7 cellular contexts compared by ENCODE assay signal in the genomic region with DNA sequence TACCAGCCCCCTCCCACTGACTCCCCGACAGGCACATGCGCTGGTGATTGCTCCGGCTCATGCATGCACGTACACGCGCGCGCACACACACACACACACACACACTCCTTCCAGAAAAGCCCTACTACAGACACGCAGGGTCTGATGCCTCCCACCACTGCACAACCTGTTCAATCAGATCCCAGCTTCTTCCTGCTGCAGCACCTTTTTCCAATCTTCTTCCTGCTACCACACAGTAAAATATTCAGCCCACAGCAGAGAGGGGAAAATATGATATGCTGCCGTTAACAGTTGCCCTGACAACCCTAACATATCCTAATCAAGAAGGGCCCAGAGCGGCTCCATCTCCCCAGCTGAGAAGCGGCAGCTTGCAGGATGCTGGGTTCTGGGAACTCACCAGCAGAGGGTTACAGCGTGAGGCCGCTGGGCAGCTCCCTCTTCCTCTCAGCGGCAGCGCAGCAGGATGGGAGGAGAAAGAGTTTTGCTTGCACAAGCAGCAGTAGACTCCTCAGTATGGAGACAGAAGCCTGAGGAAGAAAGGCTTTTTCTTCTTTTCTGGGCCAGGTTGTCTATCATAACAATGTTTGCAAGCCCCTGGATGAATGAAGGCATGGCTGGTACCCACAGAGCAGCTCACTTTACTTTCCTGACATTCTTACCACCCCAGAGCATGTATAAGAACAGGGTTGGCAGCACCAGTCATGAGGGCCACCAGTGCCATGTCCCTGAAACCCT. TPM values are rescaled to one million over a fixed set of nuclear protein-coding genes. Genes with fewer than 3 reads are reported as not detected.
DNase-seq lines count a peak whose midpoint lies in the region; ATAC-seq, FAIRE-seq and TF ChIP-seq lines count a peak whose summit lies in the region.

No MANE protein-coding gene starts in this region.

- peak overlapping the region; percentile 60 for H3K4me2 ChIP-seq in neural progenitor cell

- no peaks in the 10 kb centered on the region for H3K9me3 ChIP-seq in neural progenitor cell (ENCODE audit: low read depth)
- H3K9me3 ChIP-seq in small intestine (ENCODE audit: control insufficient read depth, low read depth): no peaks in the 10 kb centered on the region

- no peaks in the 10 kb centered on the region for H3K9me3 Mint-ChIP-seq in activated T-cell treated with anti-CD3 and anti-CD28 coated beads, Interleukin-2, amount 50 U/mL, for 72 hours
- H3K9me3 Mint-ChIP-seq in neural progenitor cell: no peaks in the 10 kb centered on the region

- H3K36me3 ChIP-seq in neural progenitor cell (no peaks in the 10 kb centered on the region), small intestine (ENCODE audit: control insufficient read depth in 2 of 2, insufficient read depth in 2 of 2, low read length in 2 of 2) (peaks cover 0 to 1% of the 10 kb centered on the region in 2 donors)

- H3K4me1 ChIP-seq in neural progenitor cell (peaks cover 43% of the 10 kb centered on the region), small intestine (ENCODE audit: control insufficient read depth in 2 of 2, insufficient read depth in 1 of 2, low read depth in 1 of 2, low read length in 1 of 2) (peaks cover 0 to 2% of the 10 kb centered on the region in 2 donors)

- peak; percentile 63 for DNase-seq in GDM1 (lab: John Stamatoyannopoulos, UW)
- DNase-seq in NCI-H146 treated with DMSO at 0.1 percent for 48 hours (lab: John Stamatoyannopoulos, UW; ENCODE audit: unreplicated experiment): peak; percentile 80
- peak; percentile 40 to 49 for DNase-seq in activated T-cell treated with anti-CD3 and anti-CD28 coated beads, Interleukin-2, amount 50 U/mL, for 72 hours
- DNase-seq in fibroblast of villous mesenchyme (ENCODE audit: low read depth): peak; percentile 54
- peak; percentile 77 for DNase-seq in neural progenitor cell (ENCODE audit: low spot score)
- no peak for DNase-seq in small intestine

- H3K36me3 Mint-ChIP-seq in activated T-cell treated with anti-CD3 and anti-CD28 coated beads, Interleukin-2, amount 50 U/mL, for 72 hours (ENCODE audit: insufficient read depth in 2 of 2): no peaks in the 10 kb centered on the region
- H3K36me3 Mint-ChIP-seq in neural progenitor cell: no peaks in the 10 kb centered on the region

- H3K27me3 ChIP-seq in neural progenitor cell (no peaks in the 10 kb centered on the region), small intestine (ENCODE audit: control insufficient read depth in 2 of 2, insufficient read depth in 2 of 2, low read length in 2 of 2) (no peaks in the 10 kb centered on the region)

- peaks cover 21% of the 10 kb centered on the region for H3K4me1 Mint-ChIP-seq in activated T-cell treated with anti-CD3 and anti-CD28 coated beads, Interleukin-2, amount 50 U/mL, for 72 hours (ENCODE audit: low read depth)
- peaks cover 45% of the 10 kb centered on the region for H3K4me1 Mint-ChIP-seq in neural progenitor cell

- peak; percentile 87 to 91 for ATAC-seq in activated T-cell treated with anti-CD3 and anti-CD28 coated beads, Interleukin-2, amount 50 U/mL, for 72 hours (replicated peaks in 1 of 2)
- no peak for ATAC-seq in GM21723 (IDR thresholded peaks at IDR 0.05; ENCODE audit: unreplicated experiment)

- peak overlapping the region; percentile 72 to 74 for H3K4me3 Mint-ChIP-seq in activated T-cell treated with anti-CD3 and anti-CD28 coated beads, Interleukin-2, amount 50 U/mL, for 72 hours
- H3K4me3 Mint-ChIP-seq in neural progenitor cell: peak overlapping the region; percentile 65

- TF ChIP-seq CTCF in fibroblast of villous mesenchyme (IDR thresholded peaks at IDR 0.05; ENCODE audit: insufficient read depth, low read depth, low read length) (peak; percentile 51), neural progenitor cell (IDR thresholded peaks at IDR 0.05) (peak; percentile 42)

- H3K27ac ChIP-seq in neural progenitor cell (no peak overlapping the region), small intestine (ENCODE audit: low read depth in 1 of 2, low read length in 1 of 2) (no peak overlapping the region)

- no peak for FAIRE-seq in small intestine (lab: Jason Lieb, UNC)

- peaks cover 18% of the 10 kb centered on the region for H3F3A ChIP-seq in neural progenitor cell (ENCODE audit: low read depth)

- no peaks in the 10 kb centered on the region for H4K20me1 ChIP-seq in neural progenitor cell (ENCODE audit: low read depth)

- no peak overlapping the region for H3K9ac ChIP-seq in neural progenitor cell

- H3K27me3 Mint-ChIP-seq in activated T-cell treated with anti-CD3 and anti-CD28 coated beads, Interleukin-2, amount 50 U/mL, for 72 hours (ENCODE audit: low read depth): peaks cover 22% of the 10 kb centered on the region
- peaks cover 1% of the 10 kb centered on the region for H3K27me3 Mint-ChIP-seq in neural progenitor cell (ENCODE audit: insufficient read depth, low read depth)

- no peak overlapping the region for H3K4me3 ChIP-seq in fibroblast of villous mesenchyme (ENCODE audit: low read depth, low read length)
- H3K4me3 ChIP-seq in neural progenitor cell: peak overlapping the region; percentile 14
- H3K4me3 ChIP-seq in small intestine (ENCODE audit: low read depth in 1 of 2, low read length in 2 of 2): no peak overlapping the region

- H3K27ac Mint-ChIP-seq in activated T-cell treated with anti-CD3 and anti-CD28 coated beads, Interleukin-2, amount 50 U/mL, for 72 hours: no peak overlapping the region
- peak overlapping the region; percentile 74 for H3K27ac Mint-ChIP-seq in neural progenitor cell

- H3K79me2 ChIP-seq in neural progenitor cell (ENCODE audit: low read depth): peaks cover 4% of the 10 kb centered on the region

- peak overlapping the region; percentile 26 for H2AFZ ChIP-seq in neural progenitor cell (replicated peaks)

- 41 to 81% (median 69%) methylated on average over 16 of the region's 16 CpGs for WGBS in small intestine, 3 donors

RNA-seq across cellular contexts. Expression of a gene that starts 23.9 kb away (rescaled TPM):
- total RNA-seq in activated T-cell treated with anti-CD3 and anti-CD28 coated beads, Interleukin-2, amount 50 U/mL, for 72 hours: 1 to 10 TPM; 1.3 to 1.4 TPM
- total RNA-seq in fibroblast of villous mesenchyme (0.64 and 1.3 TPM in 2 replicates), neural progenitor cell (ENCODE audit: low replicate concordance) (8.9 and 9.0 TPM in 2 replicates)
- 10 to 100 TPM; 18.3 to 24.4 (median 18.4) TPM for polyA plus RNA-seq in small intestine
